In the genomic region with DNA sequence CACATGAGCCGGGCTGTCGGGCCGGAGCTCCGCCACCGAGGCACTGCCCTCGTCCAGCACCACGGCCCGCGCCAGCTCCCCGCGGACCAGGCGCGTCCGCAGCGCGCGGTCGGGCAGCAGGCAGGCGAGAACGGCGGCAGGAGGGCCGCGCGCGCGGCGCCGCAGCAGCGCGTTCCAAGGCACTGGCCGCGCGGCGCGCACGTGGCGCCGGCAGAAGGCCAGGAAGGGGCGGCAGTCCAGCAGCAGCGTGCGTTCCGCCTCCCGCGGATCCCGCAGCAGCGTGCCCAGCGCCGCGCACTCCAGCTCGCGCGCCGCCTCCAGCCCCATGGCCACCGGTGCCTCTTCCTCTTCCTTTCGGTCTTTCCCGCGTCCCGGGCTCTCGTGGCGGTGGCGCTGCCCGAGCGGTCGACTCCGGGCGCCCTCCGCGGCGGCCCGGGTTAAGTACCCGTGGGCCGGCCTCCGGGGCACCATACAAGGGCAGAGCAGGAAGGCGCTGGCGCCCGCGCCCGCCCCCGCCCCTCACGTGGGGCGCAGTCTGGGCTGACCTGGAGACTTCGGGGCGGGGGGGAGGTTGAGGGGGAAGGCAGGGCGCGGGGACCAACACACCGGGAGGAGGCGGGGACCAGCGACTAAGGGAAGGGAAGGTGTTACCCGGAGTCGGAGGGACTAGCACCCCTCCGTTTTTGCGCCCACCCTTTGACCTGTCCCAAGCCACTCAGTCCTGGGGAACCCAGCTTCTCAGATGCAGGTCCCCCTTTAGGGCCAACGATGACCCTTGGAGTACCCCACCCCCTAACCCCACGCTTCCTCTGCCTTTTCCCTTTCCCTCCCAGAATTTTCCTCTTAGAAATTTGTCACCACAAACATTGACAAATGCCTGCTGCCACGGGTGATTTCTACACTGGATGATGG, we compare ENCODE assay signal across 8 cellular contexts. TPM values are rescaled to one million over a fixed set of nuclear protein-coding genes. Genes with fewer than 3 reads are reported as not detected.
DNase-seq lines count a peak whose midpoint lies in the region; ATAC-seq and TF ChIP-seq lines count a peak whose summit lies in the region.

A gene with protein sequence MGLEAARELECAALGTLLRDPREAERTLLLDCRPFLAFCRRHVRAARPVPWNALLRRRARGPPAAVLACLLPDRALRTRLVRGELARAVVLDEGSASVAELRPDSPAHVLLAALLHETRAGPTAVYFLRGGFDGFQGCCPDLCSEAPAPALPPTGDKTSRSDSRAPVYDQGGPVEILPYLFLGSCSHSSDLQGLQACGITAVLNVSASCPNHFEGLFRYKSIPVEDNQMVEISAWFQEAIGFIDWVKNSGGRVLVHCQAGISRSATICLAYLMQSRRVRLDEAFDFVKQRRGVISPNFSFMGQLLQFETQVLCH (minus strand): TSS at position 413 of the 912 bp plus-strand sequence. CDS start 86 bp downstream, at position 327.

- H3K4me3 ChIP-seq in fibroblast of villous mesenchyme (ENCODE audit: low read depth, low read length) (peak within 1 kb of the TSS; percentile 51), stomach smooth muscle (ENCODE audit: low read length in 2 of 2) (peak within 1 kb of the TSS; percentile 43 to 76)

- H3K9ac ChIP-seq in stomach smooth muscle (ENCODE audit: low read length in 2 of 2): peak within 1 kb of the TSS in 1 of 2 donors; percentile 31

- H3K27me3 Mint-ChIP-seq in activated T-helper 17 cell treated with anti-CD3 and anti-CD28 coated beads, Interleukin-2, amount 50 U/mL, for 72 hours: no peaks in the 10 kb centered on the region
- peaks cover 45% of the 10 kb centered on the region for H3K27me3 Mint-ChIP-seq in neural crest cell (ENCODE audit: low read depth)

- H3K4me1 Mint-ChIP-seq in activated T-helper 17 cell treated with anti-CD3 and anti-CD28 coated beads, Interleukin-2, amount 50 U/mL, for 72 hours: peaks cover 19% of the 10 kb centered on the region
- H3K4me1 Mint-ChIP-seq in neural crest cell: peaks cover 13% of the 10 kb centered on the region

- TF ChIP-seq CTCF in fibroblast of villous mesenchyme (IDR thresholded peaks at IDR 0.05; ENCODE audit: insufficient read depth, low read depth, low read length) (no peak), neural crest cell (conservative IDR thresholded peaks at IDR 0.05) (no peak)

- H3K9me3 ChIP-seq in stomach smooth muscle (ENCODE audit: control insufficient read depth in 2 of 2, low read length in 2 of 2): no peaks in the 10 kb centered on the region

- H3K27ac Mint-ChIP-seq in activated T-helper 17 cell treated with anti-CD3 and anti-CD28 coated beads, Interleukin-2, amount 50 U/mL, for 72 hours: peak within 1 kb of the TSS; percentile 97
- no peak within 1 kb of the TSS for H3K27ac Mint-ChIP-seq in neural crest cell (ENCODE audit: unreplicated experiment)

- DNase-seq in CD1c-positive myeloid dendritic cell (ENCODE audit: extremely low spot score) (peak; percentile 95), GM19238 (ENCODE audit: insufficient read length, low spot score) (peak; percentile 99), OCI-M2 (lab: John Stamatoyannopoulos, UW; ENCODE audit: unreplicated experiment) (peak; percentile 23), fibroblast of villous mesenchyme (ENCODE audit: low read depth) (peak; percentile 40), neural crest cell (ENCODE audit: low read depth, low spot score) (no peak)

- H3K27me3 ChIP-seq in stomach smooth muscle (ENCODE audit: control insufficient read depth in 1 of 2, insufficient read depth in 2 of 2, low read length in 2 of 2): no peaks in the 10 kb centered on the region

- H3K9me3 Mint-ChIP-seq in activated T-helper 17 cell treated with anti-CD3 and anti-CD28 coated beads, Interleukin-2, amount 50 U/mL, for 72 hours: no peaks in the 10 kb centered on the region
- no peaks in the 10 kb centered on the region for H3K9me3 Mint-ChIP-seq in neural crest cell

- peaks cover 20% of the 10 kb centered on the region for H3K4me1 ChIP-seq in stomach smooth muscle (ENCODE audit: control insufficient read depth, insufficient read depth, low read length)

- ATAC-seq in HG03432 (IDR thresholded peaks at IDR 0.05; ENCODE audit: unreplicated experiment): peak; percentile 62
- peak; percentile 54 for ATAC-seq in activated T-helper 17 cell treated with anti-CD3 and anti-CD28 coated beads, Interleukin-2, amount 50 U/mL, for 72 hours (replicated peaks)

- no peak within 1 kb of the TSS for H3K27ac ChIP-seq in stomach smooth muscle (ENCODE audit: low read length)

- peak within 1 kb of the TSS; percentile 93 for H3K4me3 Mint-ChIP-seq in activated T-helper 17 cell treated with anti-CD3 and anti-CD28 coated beads, Interleukin-2, amount 50 U/mL, for 72 hours
- peak within 1 kb of the TSS; percentile 56 for H3K4me3 Mint-ChIP-seq in neural crest cell

- no peaks in the 10 kb centered on the region for H3K36me3 ChIP-seq in stomach smooth muscle (ENCODE audit: control insufficient read depth in 2 of 2, insufficient read depth in 2 of 2, low read length in 2 of 2)

- H3K36me3 Mint-ChIP-seq in activated T-helper 17 cell treated with anti-CD3 and anti-CD28 coated beads, Interleukin-2, amount 50 U/mL, for 72 hours (ENCODE audit: low read depth): peaks cover 63% of the 10 kb centered on the region
- no peaks in the 10 kb centered on the region for H3K36me3 Mint-ChIP-seq in neural crest cell (ENCODE audit: low read depth)

RNA-seq across cellular contexts. Expression of the gene that starts here (rescaled TPM):
- 100 to 1,000 TPM in 1 of 2 donors, 10 to 100 TPM in 1; 82.0 to 379 TPM for total RNA-seq in activated T-helper 17 cell treated with anti-CD3 and anti-CD28 coated beads, Interleukin-2, amount 50 U/mL, for 72 hours
- total RNA-seq in fibroblast of villous mesenchyme (0.86 and 2.3 TPM in 2 replicates), neural crest cell (1.0 and 1.1 TPM in 2 replicates)

Comparison
In these comparisons a context has a peak if more than half of its experiments do, and no peak if none do; other contexts are left out.
1. RNA of the gene that starts here (total RNA-seq): 82.0 to 379 TPM in activated T-helper 17 cell treated with anti-CD3 and anti-CD28 coated beads, Interleukin-2, amount 50 U/mL, for 72 hours; 1.0 to 1.1 TPM in neural crest cell and 0.86 to 2.3 TPM in fibroblast of villous mesenchyme; every median in the first group is over 10 times any median in the second.